1 cellular context compared by ENCODE assay signal in the genomic region with DNA sequence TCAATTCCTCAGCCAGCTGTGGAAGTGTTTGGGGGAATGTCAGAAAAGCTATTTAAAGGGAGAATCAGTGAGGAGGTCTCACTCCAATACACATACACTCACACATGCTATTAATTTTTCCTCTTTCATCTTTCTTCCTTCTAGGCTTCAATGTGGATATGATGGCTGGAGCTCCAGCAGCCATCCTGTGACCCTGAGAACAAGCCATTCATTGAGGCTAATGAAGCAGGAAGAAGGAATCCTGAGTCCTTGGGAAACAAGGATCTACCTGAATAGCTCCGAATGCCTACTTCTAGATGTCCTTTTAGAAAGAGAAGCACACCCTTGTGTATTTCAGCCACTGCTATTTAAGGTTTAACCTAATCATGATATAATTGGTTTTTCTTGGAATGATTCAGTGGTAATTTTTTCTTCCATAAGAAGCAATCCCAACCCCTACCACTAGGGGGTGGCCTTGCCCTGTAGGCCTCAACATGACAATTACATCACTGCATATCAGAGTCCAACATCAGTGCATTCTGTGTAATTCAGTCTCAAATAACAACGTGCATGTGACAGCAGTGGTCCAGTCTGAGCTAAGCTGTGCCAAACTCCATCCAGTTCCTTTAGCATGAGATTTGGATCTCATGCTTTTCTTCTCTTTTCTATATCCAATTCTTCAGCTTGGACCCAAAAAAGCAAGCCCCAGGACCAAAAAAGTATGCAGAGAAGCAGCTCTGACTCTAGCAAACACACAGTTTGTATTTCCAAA.
TF ChIP-seq lines count a peak whose summit lies in the region.

No MANE protein-coding gene starts in this region.

TF ChIP-seq in HepG2, 621 proteins besides CTCF, POLR2A, EP300 and RAD21 (continued from another document and continues in another):
- TF ChIP-seq, protein P1, sequence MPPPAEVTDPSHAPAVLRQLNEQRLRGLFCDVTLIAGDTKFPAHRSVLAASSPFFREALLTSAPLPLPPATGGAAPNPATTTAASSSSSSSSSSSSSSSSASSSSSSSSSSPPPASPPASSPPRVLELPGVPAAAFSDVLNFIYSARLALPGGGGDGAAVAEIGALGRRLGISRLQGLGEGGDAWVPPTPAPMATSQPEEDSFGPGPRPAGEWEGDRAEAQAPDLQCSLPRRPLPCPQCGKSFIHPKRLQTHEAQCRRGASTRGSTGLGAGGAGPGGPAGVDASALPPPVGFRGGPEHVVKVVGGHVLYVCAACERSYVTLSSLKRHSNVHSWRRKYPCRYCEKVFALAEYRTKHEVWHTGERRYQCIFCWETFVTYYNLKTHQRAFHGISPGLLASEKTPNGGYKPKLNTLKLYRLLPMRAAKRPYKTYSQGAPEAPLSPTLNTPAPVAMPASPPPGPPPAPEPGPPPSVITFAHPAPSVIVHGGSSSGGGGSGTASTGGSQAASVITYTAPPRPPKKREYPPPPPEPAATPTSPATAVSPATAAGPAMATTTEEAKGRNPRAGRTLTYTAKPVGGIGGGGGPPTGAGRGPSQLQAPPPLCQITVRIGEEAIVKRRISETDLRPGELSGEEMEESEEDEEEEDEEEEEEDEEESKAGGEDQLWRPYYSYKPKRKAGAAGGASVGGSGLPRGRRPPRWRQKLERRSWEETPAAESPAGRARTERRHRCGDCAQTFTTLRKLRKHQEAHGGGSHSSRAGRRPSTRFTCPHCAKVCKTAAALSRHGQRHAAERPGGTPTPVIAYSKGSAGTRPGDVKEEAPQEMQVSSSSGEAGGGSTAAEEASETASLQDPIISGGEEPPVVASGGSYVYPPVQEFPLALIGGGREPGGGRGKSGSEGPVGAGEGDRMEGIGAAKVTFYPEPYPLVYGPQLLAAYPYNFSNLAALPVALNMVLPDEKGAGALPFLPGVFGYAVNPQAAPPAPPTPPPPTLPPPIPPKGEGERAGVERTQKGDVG (CRISPR knock-in tag; IDR thresholded peaks at IDR 0.05; ENCODE audit: borderline replicate concordance): no peak
- TF ChIP-seq BCL3 (CRISPR knock-in tag; IDR thresholded peaks at IDR 0.05) (no peak), STAG1 (CRISPR knock-in tag; IDR thresholded peaks at IDR 0.05) (peak; percentile 90), TRIM22 (IDR thresholded peaks at IDR 0.05) (no peak), HMG20A (CRISPR knock-in tag; IDR thresholded peaks at IDR 0.05; ENCODE audit: borderline replicate concordance) (no peak), KIAA2018 (CRISPR knock-in tag; IDR thresholded peaks at IDR 0.05; ENCODE audit: borderline replicate concordance) (no peak), CCDC6 (CRISPR knock-in tag; IDR thresholded peaks at IDR 0.05) (no peak), ZFP41 (CRISPR knock-in tag; IDR thresholded peaks at IDR 0.05; ENCODE audit: borderline replicate concordance) (no peak), CBX1 (IDR thresholded peaks at IDR 0.05; ENCODE audit: low read depth) (no peak), ADNP (CRISPR knock-in tag; IDR thresholded peaks at IDR 0.05) (no peak), ETV5 (CRISPR knock-in tag; IDR thresholded peaks at IDR 0.05; ENCODE audit: borderline replicate concordance) (no peak), SMC3 (IDR thresholded peaks at IDR 0.05; ENCODE audit: low read length) (peak; percentile 91), ZNF138 (CRISPR knock-in tag; IDR thresholded peaks at IDR 0.05; ENCODE audit: low read depth) (no peak), TSC22D2 (CRISPR knock-in tag; IDR thresholded peaks at IDR 0.05; ENCODE audit: borderline replicate concordance) (no peak), JUNB (CRISPR knock-in tag; IDR thresholded peaks at IDR 0.05; ENCODE audit: borderline replicate concordance) (no peak), ARNTL (CRISPR knock-in tag; IDR thresholded peaks at IDR 0.05) (no peak), ZNF124 (CRISPR knock-in tag; IDR thresholded peaks at IDR 0.05) (no peak), NKX3-1 (CRISPR knock-in tag; IDR thresholded peaks at IDR 0.05) (no peak), SAP130 (CRISPR knock-in tag; IDR thresholded peaks at IDR 0.05; ENCODE audit: low read depth) (peak; percentile 31; the same call in 1 of the 2 replicates), SCMH1 (CRISPR knock-in tag; IDR thresholded peaks at IDR 0.05; ENCODE audit: borderline replicate concordance) (no peak), TCF7 (IDR thresholded peaks at IDR 0.05; ENCODE audit: low read depth) (no peak), RFXANK (CRISPR knock-in tag; IDR thresholded peaks at IDR 0.05) (no peak), DBP (CRISPR knock-in tag; IDR thresholded peaks at IDR 0.05; ENCODE audit: not compliant biosample characterization) (no peak), PCBP1 (IDR thresholded peaks at IDR 0.05; ENCODE audit: borderline replicate concordance, low read depth, low read length) (no peak), KLF11 (CRISPR knock-in tag; IDR thresholded peaks at IDR 0.05) (no peak), RXRB (CRISPR knock-in tag; IDR thresholded peaks at IDR 0.05; ENCODE audit: borderline replicate concordance) (0 out of 2 replicates have a peak, but pooled peaks have one; percentile 36), CEBPB (IDR thresholded peaks at IDR 0.05; ENCODE audit: borderline replicate concordance, low read depth, low read length) (peak; percentile 48; the same call in 1 of the 2 replicates)
- TF ChIP-seq, protein P2, sequence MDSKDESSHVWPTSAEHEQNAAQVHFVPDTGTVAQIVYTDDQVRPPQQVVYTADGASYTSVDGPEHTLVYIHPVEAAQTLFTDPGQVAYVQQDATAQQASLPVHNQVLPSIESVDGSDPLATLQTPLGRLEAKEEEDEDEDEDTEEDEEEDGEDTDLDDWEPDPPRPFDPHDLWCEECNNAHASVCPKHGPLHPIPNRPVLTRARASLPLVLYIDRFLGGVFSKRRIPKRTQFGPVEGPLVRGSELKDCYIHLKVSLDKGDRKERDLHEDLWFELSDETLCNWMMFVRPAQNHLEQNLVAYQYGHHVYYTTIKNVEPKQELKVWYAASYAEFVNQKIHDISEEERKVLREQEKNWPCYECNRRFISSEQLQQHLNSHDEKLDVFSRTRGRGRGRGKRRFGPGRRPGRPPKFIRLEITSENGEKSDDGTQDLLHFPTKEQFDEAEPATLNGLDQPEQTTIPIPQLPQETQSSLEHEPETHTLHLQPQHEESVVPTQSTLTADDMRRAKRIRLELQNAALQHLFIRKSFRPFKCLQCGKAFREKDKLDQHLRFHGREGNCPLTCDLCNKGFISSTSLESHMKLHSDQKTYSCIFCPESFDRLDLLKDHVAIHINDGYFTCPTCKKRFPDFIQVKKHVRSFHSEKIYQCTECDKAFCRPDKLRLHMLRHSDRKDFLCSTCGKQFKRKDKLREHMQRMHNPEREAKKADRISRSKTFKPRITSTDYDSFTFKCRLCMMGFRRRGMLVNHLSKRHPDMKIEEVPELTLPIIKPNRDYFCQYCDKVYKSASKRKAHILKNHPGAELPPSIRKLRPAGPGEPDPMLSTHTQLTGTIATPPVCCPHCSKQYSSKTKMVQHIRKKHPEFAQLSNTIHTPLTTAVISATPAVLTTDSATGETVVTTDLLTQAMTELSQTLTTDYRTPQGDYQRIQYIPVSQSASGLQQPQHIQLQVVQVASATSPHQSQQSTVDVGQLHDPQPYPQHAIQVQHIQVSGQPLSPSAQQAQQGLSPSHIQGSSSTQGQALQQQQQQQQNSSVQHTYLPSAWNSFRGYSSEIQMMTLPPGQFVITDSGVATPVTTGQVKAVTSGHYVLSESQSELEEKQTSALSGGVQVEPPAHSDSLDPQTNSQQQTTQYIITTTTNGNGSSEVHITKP (CRISPR knock-in tag; IDR thresholded peaks at IDR 0.05; ENCODE audit: low read depth): no peak
- TF ChIP-seq, protein P3, sequence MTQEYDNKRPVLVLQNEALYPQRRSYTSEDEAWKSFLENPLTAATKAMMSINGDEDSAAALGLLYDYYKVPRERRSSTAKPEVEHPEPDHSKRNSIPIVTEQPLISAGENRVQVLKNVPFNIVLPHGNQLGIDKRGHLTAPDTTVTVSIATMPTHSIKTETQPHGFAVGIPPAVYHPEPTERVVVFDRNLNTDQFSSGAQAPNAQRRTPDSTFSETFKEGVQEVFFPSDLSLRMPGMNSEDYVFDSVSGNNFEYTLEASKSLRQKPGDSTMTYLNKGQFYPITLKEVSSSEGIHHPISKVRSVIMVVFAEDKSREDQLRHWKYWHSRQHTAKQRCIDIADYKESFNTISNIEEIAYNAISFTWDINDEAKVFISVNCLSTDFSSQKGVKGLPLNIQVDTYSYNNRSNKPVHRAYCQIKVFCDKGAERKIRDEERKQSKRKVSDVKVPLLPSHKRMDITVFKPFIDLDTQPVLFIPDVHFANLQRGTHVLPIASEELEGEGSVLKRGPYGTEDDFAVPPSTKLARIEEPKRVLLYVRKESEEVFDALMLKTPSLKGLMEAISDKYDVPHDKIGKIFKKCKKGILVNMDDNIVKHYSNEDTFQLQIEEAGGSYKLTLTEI (CRISPR knock-in tag; conservative IDR thresholded peaks at IDR 0.05): no peak
- TF ChIP-seq, protein P4, sequence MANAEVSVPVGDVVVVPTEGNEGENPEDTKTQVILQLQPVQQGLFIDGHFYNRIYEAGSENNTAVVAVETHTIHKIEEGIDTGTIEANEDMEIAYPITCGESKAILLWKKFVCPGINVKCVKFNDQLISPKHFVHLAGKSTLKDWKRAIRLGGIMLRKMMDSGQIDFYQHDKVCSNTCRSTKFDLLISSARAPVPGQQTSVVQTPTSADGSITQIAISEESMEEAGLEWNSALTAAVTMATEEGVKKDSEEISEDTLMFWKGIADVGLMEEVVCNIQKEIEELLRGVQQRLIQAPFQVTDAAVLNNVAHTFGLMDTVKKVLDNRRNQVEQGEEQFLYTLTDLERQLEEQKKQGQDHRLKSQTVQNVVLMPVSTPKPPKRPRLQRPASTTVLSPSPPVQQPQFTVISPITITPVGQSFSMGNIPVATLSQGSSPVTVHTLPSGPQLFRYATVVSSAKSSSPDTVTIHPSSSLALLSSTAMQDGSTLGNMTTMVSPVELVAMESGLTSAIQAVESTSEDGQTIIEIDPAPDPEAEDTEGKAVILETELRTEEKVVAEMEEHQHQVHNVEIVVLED (CRISPR knock-in tag; IDR thresholded peaks at IDR 0.05; ENCODE audit: borderline replicate concordance): no peak
